ENCODE assay signal across 1 cellular context in genomic region chr7:134457166-134457565, GRCh38.
TF ChIP-seq lines count a peak whose summit lies in the region.

No MANE protein-coding gene starts in this region.

TF ChIP-seq in GM12878, 131 proteins besides CTCF, POLR2A, EP300 and RAD21 (continued from another document):
- TF ChIP-seq, protein P1, sequence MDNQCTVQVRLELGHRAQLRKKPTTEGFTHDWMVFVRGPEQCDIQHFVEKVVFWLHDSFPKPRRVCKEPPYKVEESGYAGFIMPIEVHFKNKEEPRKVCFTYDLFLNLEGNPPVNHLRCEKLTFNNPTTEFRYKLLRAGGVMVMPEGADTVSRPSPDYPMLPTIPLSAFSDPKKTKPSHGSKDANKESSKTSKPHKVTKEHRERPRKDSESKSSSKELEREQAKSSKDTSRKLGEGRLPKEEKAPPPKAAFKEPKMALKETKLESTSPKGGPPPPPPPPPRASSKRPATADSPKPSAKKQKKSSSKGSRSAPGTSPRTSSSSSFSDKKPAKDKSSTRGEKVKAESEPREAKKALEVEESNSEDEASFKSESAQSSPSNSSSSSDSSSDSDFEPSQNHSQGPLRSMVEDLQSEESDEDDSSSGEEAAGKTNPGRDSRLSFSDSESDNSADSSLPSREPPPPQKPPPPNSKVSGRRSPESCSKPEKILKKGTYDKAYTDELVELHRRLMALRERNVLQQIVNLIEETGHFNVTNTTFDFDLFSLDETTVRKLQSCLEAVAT (IDR thresholded peaks at IDR 0.05), result no peak
TF ChIP-seq in GM12878: peak in this region for 0.
